ENCODE assay signal across 1 cellular context in the genomic region with DNA sequence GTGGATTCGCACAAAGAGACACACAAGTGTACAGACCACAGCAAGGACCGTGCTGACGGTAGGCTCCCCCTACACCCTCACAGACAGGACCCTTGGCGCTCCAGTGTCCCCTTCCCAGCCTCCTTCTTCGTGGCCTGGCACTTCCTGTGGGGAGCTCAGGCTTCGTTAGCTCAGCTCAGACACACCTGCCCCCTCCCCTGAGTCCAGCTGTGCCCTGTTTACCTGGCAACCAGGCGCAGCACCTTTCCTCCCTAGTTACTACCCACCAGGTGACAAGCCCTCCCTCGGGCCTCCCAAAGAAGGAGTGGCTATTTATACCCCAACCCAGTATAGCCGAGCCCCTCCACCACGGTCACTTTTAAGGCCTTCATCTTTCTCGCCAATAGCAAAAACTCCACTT.
TF ChIP-seq lines count a peak whose summit lies in the region.

No MANE protein-coding gene starts in this region.

TF ChIP-seq in GM23338, 12 proteins besides CTCF, POLR2A, EP300 and RAD21 (continued from another document):
- TF ChIP-seq, protein P1, sequence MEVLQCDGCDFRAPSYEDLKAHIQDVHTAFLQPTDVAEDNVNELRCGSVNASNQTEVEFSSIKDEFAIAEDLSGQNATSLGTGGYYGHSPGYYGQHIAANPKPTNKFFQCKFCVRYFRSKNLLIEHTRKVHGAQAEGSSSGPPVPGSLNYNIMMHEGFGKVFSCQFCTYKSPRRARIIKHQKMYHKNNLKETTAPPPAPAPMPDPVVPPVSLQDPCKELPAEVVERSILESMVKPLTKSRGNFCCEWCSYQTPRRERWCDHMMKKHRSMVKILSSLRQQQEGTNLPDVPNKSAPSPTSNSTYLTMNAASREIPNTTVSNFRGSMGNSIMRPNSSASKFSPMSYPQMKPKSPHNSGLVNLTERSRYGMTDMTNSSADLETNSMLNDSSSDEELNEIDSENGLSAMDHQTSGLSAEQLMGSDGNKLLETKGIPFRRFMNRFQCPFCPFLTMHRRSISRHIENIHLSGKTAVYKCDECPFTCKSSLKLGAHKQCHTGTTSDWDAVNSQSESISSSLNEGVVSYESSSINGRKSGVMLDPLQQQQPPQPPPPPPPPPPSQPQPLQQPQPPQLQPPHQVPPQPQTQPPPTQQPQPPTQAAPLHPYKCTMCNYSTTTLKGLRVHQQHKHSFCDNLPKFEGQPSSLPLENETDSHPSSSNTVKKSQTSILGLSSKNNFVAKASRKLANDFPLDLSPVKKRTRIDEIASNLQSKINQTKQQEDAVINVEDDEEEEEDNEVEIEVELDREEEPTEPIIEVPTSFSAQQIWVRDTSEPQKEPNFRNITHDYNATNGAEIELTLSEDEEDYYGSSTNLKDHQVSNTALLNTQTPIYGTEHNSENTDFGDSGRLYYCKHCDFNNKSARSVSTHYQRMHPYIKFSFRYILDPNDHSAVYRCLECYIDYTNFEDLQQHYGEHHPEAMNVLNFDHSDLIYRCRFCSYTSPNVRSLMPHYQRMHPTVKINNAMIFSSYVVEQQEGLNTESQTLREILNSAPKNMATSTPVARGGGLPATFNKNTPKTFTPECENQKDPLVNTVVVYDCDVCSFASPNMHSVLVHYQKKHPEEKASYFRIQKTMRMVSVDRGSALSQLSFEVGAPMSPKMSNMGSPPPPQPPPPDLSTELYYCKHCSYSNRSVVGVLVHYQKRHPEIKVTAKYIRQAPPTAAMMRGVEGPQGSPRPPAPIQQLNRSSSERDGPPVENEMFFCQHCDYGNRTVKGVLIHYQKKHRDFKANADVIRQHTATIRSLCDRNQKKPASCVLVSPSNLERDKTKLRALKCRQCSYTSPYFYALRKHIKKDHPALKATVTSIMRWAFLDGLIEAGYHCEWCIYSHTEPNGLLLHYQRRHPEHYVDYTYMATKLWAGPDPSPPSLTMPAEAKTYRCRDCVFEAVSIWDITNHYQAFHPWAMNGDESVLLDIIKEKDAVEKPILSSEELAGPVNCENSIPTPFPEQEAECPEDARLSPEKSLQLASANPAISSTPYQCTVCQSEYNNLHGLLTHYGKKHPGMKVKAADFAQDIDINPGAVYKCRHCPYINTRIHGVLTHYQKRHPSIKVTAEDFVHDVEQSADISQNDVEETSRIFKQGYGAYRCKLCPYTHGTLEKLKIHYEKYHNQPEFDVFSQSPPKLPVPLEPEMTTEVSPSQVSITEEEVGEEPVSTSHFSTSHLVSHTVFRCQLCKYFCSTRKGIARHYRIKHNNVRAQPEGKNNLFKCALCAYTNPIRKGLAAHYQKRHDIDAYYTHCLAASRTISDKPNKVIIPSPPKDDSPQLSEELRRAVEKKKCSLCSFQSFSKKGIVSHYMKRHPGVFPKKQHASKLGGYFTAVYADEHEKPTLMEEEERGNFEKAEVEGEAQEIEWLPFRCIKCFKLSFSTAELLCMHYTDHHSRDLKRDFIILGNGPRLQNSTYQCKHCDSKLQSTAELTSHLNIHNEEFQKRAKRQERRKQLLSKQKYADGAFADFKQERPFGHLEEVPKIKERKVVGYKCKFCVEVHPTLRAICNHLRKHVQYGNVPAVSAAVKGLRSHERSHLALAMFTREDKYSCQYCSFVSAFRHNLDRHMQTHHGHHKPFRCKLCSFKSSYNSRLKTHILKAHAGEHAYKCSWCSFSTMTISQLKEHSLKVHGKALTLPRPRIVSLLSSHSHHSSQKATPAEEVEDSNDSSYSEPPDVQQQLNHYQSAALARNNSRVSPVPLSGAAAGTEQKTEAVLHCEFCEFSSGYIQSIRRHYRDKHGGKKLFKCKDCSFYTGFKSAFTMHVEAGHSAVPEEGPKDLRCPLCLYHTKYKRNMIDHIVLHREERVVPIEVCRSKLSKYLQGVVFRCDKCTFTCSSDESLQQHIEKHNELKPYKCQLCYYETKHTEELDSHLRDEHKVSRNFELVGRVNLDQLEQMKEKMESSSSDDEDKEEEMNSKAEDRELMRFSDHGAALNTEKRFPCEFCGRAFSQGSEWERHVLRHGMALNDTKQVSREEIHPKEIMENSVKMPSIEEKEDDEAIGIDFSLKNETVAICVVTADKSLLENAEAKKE (CRISPR knock-in tag; IDR thresholded peaks at IDR 0.05): no peak
- TF ChIP-seq EZH2phosphoT487 (IDR thresholded peaks at IDR 0.05; ENCODE audit: unreplicated experiment) (no peak), POLR2AphosphoS5 (IDR thresholded peaks at IDR 0.05; ENCODE audit: low read depth) (no peak)
